Comparison of ENCODE assay signal across 8 cellular contexts in genomic region chr7:23298885-23299769, GRCh38. TPM values are rescaled to one million over a fixed set of nuclear protein-coding genes. Genes with fewer than 3 reads are reported as not detected.
DNase-seq lines count a peak whose midpoint lies in the region; TF ChIP-seq lines count a peak whose summit lies in the region.

TSS of gene MALSU1 (plus strand) at chr7:23299339. CDS start at chr7:23299353, 14 bp downstream.

- CTCF ChIA-PET in activated CD8-positive, alpha-beta memory T cell treated with anti-CD3 and anti-CD28 coated beads for 36 hours (lab: Charles Lee) = interaction anchor here (1.3 to 1.8 kb wide), 4 partner anchors 9 to 163 kb away, joined by 3 to 5 read pairs (median 3); no protein-coding TSS in a partner anchor

- H3K27me3 ChIP-seq in effector memory CD4-positive, alpha-beta T cell (replicated peaks; ENCODE audit: control insufficient read depth, insufficient read depth, low read length, poor library complexity, severe bottlenecking) = no peaks in the 10 kb centered on the region

- peaks cover 26% of the 10 kb centered on the region for H3K4me1 ChIP-seq in effector memory CD4-positive, alpha-beta T cell (ENCODE audit: control insufficient read depth, insufficient read depth, low read length, poor library complexity, severe bottlenecking)

- POLR2A ChIA-PET in activated CD8-positive, alpha-beta memory T cell treated with anti-CD3 and anti-CD28 coated beads for 36 hours (lab: Charles Lee) = interaction anchor here (0.7 to 1.1 kb wide), 2 partner anchors 231 to 232 kb away, joined by 3 read pairs; no protein-coding TSS in a partner anchor

- no peak for TF ChIP-seq CTCF in GM20000 (IDR thresholded peaks at IDR 0.05; ENCODE audit: extremely low read depth, missing control alignments)

- H3K36me3 ChIP-seq in effector memory CD4-positive, alpha-beta T cell (ENCODE audit: control insufficient read depth, insufficient read depth, low read length) = peaks cover 9% of the 10 kb centered on the region

- peak within 1 kb of the TSS; percentile 75 for H3K4me3 ChIP-seq in effector memory CD4-positive, alpha-beta T cell (ENCODE audit: insufficient read depth, low read depth, low read length, poor library complexity, severe bottlenecking)

- peak within 1 kb of the TSS; percentile 69 for H3K27ac ChIP-seq in effector memory CD4-positive, alpha-beta T cell (ENCODE audit: insufficient read depth, low read length, poor library complexity, severe bottlenecking)

- DNase-seq in CMK (ENCODE audit: low read depth) (peak; percentile 88), GM20000 (ENCODE audit: low spot score) (peak; percentile 95), HT-29 (ENCODE audit: low spot score) (peak; percentile 99), NOMO-1 (lab: John Stamatoyannopoulos, UW; ENCODE audit: unreplicated experiment in 2 of 2) (peak; percentile 96 to 97), lung microvascular endothelial cell (ENCODE audit: low read depth in 2 of 2) (peak; percentile 97 to 98)
- peak; percentile 89 to 93 (median 91) for DNase-seq in effector memory CD4-positive, alpha-beta T cell
- peak; percentile 96 to 98 (median 97) for DNase-seq in stimulated activated CD4-positive, alpha-beta T cell treated with anti-CD3 and anti-CD28 coated beads, TNF-alpha, amount 100 ng/mL, for 48 hours (ENCODE audit: low read depth in 3 of 3)

- no peaks in the 10 kb centered on the region for H3K9me3 ChIP-seq in effector memory CD4-positive, alpha-beta T cell (ENCODE audit: control insufficient read depth, low read length)

RNA-seq across cellular contexts. Expression of gene MALSU1, which starts in this region (rescaled TPM):
- total RNA-seq in HT-29 (2014; rRNA removed; shearing (Covaris generic)) = 236 TPM in 2 replicates
- total RNA-seq in activated CD8-positive, alpha-beta memory T cell treated with anti-CD3 and anti-CD28 coated beads for 36 hours = 100 to 1,000 TPM; 104 to 105 TPM
- total RNA-seq in lung microvascular endothelial cell = 46.6 and 58.5 TPM in 2 replicates

Comparison
In these comparisons a context has a peak if more than half of its experiments do, and no peak if none do; other contexts are left out.
1. Peak in every context shown above with its lines: DNase-seq, H3K4me3 ChIP-seq and H3K27ac ChIP-seq.